ENCODE assay signal across 8 cellular contexts in the genomic region with DNA sequence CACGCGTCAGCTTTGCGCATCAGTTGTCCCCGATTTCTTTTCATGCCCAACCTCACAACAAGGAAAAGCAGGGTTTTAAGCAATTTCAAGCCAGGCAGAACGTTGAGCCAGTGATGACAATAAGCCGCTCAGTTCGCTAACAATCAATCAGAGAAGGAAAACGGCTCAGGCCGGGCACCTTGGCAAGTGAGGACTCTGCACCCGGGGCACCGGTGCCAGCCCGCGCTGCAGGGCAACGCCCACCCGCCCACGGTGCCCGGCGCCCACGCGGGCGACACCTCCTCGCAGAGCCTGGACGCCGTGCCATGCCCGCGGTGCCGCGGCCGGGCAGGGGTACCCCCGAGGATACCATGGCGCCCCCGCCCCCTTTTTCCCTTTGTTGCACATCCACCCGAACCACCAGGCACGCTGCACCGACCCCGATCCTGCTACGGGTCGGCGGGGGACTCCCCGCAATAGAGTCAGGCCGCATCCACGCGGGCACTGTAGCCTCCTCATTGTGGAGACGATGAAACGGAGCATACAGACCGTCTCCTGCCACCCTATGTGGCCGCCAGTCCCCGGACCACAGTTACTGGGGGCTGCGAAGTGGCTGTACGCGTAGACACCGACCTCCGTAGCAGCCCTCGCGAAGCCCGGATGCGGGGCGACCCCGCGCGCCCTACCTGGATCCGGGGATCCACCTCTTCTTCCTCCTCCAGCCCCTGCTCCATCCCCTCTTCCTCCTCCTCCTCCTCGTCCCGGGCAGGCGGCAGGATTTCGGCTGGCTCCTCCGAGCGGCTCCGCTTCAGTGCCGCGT. TPM values are rescaled to one million over a fixed set of nuclear protein-coding genes. Genes with fewer than 3 reads are reported as not detected.
DNase-seq lines count a peak whose midpoint lies in the region; ATAC-seq and TF ChIP-seq lines count a peak whose summit lies in the region.

No MANE protein-coding gene starts in this region.

- peaks cover 38% of the 10 kb centered on the region for H3K36me3 Mint-ChIP-seq in activated CD4-positive, alpha-beta memory T cell treated with anti-CD3 and anti-CD28 coated beads, Interleukin-2, amount 10 ng/mL, durations not matched to agents 7 days and 5 days (ENCODE audit: low read depth)
- peaks cover 20% of the 10 kb centered on the region for H3K36me3 Mint-ChIP-seq in endodermal cell (ENCODE audit: low read depth)

- H3K4me3 ChIP-seq in BJ (ENCODE audit: low read depth, low read length) (peak overlapping the region; percentile 83), IMR-90 (ENCODE audit: insufficient read depth, low read depth, low read length) (peak overlapping the region; percentile 86), endodermal cell (ENCODE audit: low read length) (peak overlapping the region; percentile 96), mucosa of stomach (ENCODE audit: low read length) (peak overlapping the region; percentile 23), subcutaneous abdominal adipose tissue (ENCODE audit: low read depth in 1 of 5, low read length in 5 of 5) (peak overlapping the region; percentile 82 to 99 (median 97))

- peak; percentile 65 for ATAC-seq in IMR-90 (ENCODE audit: low read depth)

- peak overlapping the region; percentile 32 for H2BK5ac ChIP-seq in IMR-90 (ENCODE audit: low read depth, low read length, poor library complexity, severe bottlenecking)

- H3K36me3 ChIP-seq in BJ (ENCODE audit: control insufficient read depth, insufficient read depth, low read length), result no peaks in the 10 kb centered on the region
- no peaks in the 10 kb centered on the region for H3K36me3 ChIP-seq in IMR-90 (ENCODE audit: control insufficient read depth, insufficient read depth, low read length)
- H3K36me3 ChIP-seq in endodermal cell (ENCODE audit: control insufficient read depth, insufficient read depth, low read length), result peaks cover 26% of the 10 kb centered on the region
- H3K36me3 ChIP-seq in mucosa of stomach (ENCODE audit: control insufficient read depth, insufficient read depth, low read length), result no peaks in the 10 kb centered on the region
- peaks cover 2 to 17% (median 8%) of the 10 kb centered on the region in 5 donors for H3K36me3 ChIP-seq in subcutaneous abdominal adipose tissue (ENCODE audit: control insufficient read depth in 5 of 5, insufficient read depth in 5 of 5, low read length in 5 of 5)

- peak overlapping the region; percentile 87 for H3K4me2 ChIP-seq in IMR-90 (ENCODE audit: low read depth, low read length)

- H4K20me1 ChIP-seq in IMR-90 (ENCODE audit: insufficient read depth, low read length), result no peaks in the 10 kb centered on the region

- H3K27me3 ChIP-seq in BJ (ENCODE audit: control insufficient read depth, insufficient read depth, low read length) (no peaks in the 10 kb centered on the region), IMR-90 (ENCODE audit: control insufficient read depth, insufficient read depth, low read length) (no peaks in the 10 kb centered on the region), endodermal cell (ENCODE audit: control insufficient read depth, insufficient read depth, low read length, poor library complexity, severe bottlenecking) (no peaks in the 10 kb centered on the region), mucosa of stomach (ENCODE audit: control insufficient read depth, insufficient read depth, low read length) (no peaks in the 10 kb centered on the region), subcutaneous abdominal adipose tissue (ENCODE audit: control insufficient read depth in 5 of 5, insufficient read depth in 4 of 5, low read length in 5 of 5) (no peaks in the 10 kb centered on the region)

- H3K27ac ChIP-seq in IMR-90 (ENCODE audit: insufficient read depth, low read length), result peak overlapping the region; percentile 6; the same call in 1 of the 2 replicates
- no peak overlapping the region for H3K27ac ChIP-seq in endodermal cell (ENCODE audit: low read depth, low read length)
- H3K27ac ChIP-seq in subcutaneous abdominal adipose tissue (ENCODE audit: low read depth, low read length), result peak overlapping the region; percentile 88

- H3K56ac ChIP-seq in IMR-90 (ENCODE audit: extremely low read depth, insufficient read depth, low read length), result no peak overlapping the region

- peak overlapping the region; percentile 85 for H3K4me3 Mint-ChIP-seq in activated CD4-positive, alpha-beta memory T cell treated with anti-CD3 and anti-CD28 coated beads, Interleukin-2, amount 10 ng/mL, durations not matched to agents 7 days and 5 days
- H3K4me3 Mint-ChIP-seq in endodermal cell, result peak overlapping the region; percentile 83

- no peak overlapping the region for H4K91ac ChIP-seq in IMR-90 (ENCODE audit: insufficient read depth, low read depth, low read length)

- H2BK15ac ChIP-seq in IMR-90 (ENCODE audit: low read depth, low read length), result no peak overlapping the region

- no peaks in the 10 kb centered on the region for H3K27me3 Mint-ChIP-seq in activated CD4-positive, alpha-beta memory T cell treated with anti-CD3 and anti-CD28 coated beads, Interleukin-2, amount 10 ng/mL, durations not matched to agents 7 days and 5 days
- peaks cover 24% of the 10 kb centered on the region for H3K27me3 Mint-ChIP-seq in endodermal cell (ENCODE audit: insufficient read depth)

- 1% methylated on average over 47 of the region's 71 CpGs; no CpG with 5 or more reads in 1 of the 2 experiments for WGBS in IMR-90 (ENCODE audit: extremely low coverage in 2 of 2, insufficient read length in 1 of 2), 2 experiments
- WGBS in endodermal cell (ENCODE audit: insufficient coverage in 1 of 2, insufficient read length in 1 of 2), 2 experiments, result 0 to 1% methylated on average over 14 to 71 of the region's 71 CpGs

- no peak for TF ChIP-seq POLR2A in IMR-90 (IDR thresholded peaks at IDR 0.05; ENCODE audit: low read depth, low read length)

- H3K4me1 Mint-ChIP-seq in activated CD4-positive, alpha-beta memory T cell treated with anti-CD3 and anti-CD28 coated beads, Interleukin-2, amount 10 ng/mL, durations not matched to agents 7 days and 5 days, result peaks cover 63% of the 10 kb centered on the region
- H3K4me1 Mint-ChIP-seq in endodermal cell, result peaks cover 31% of the 10 kb centered on the region

- no peak for TF ChIP-seq RAD21 in IMR-90 (IDR thresholded peaks at IDR 0.05; ENCODE audit: low read length)

- in situ Hi-C loops in IMR-90 (cut with MboI; ENCODE audit: low sequenced_read_pairs), result loop anchor here (5.0 kb wide), 1 partner anchor 65 kb away; no protein-coding TSS in a partner anchor

- intact Hi-C loops in IMR-90 (cut with micrococcal nuclease), result loop anchor here (1.0 to 5.0 kb wide), 3 partner anchors 47 to 125 kb away; partner anchors contain the start of gene CAPN7

- H3K9ac ChIP-seq in IMR-90 (ENCODE audit: low read depth, low read length) (peak overlapping the region; percentile 51), endodermal cell (ENCODE audit: extremely low read depth, low read length, poor library complexity, severe bottlenecking) (peak overlapping the region; percentile 72), mucosa of stomach (ENCODE audit: low read length) (peak overlapping the region; percentile 73), subcutaneous abdominal adipose tissue (ENCODE audit: low read length in 5 of 5) (peak overlapping the region; percentile 81 to 96 (median 88))

- TF ChIP-seq CTCF in BJ (IDR thresholded peaks at IDR 0.05; ENCODE audit: insufficient read depth, low read depth, low read length) (no peak), GM20000 (IDR thresholded peaks at IDR 0.05; ENCODE audit: extremely low read depth, missing control alignments) (no peak), IMR-90 (conservative IDR thresholded peaks at IDR 0.05; ENCODE audit: low read depth, low read length) (no peak), endodermal cell (conservative IDR thresholded peaks at IDR 0.05) (no peak)

- H3K9me3 ChIP-seq in IMR-90 (ENCODE audit: control insufficient read depth, insufficient read depth, low read length) (no peaks in the 10 kb centered on the region), endodermal cell (ENCODE audit: control insufficient read depth, low read length) (no peaks in the 10 kb centered on the region), mucosa of stomach (ENCODE audit: control insufficient read depth, low read length) (no peaks in the 10 kb centered on the region), subcutaneous abdominal adipose tissue (ENCODE audit: control insufficient read depth in 5 of 5, low read length in 5 of 5) (no peaks in the 10 kb centered on the region)

- H3K23ac ChIP-seq in IMR-90 (ENCODE audit: low read depth, low read length), result peak overlapping the region; percentile 56

- H3K9me1 ChIP-seq in IMR-90 (ENCODE audit: insufficient read depth, low read length), result peaks cover 7% of the 10 kb centered on the region; the same call in 1 of the 2 replicates

- no peaks in the 10 kb centered on the region for H3K9me3 Mint-ChIP-seq in activated CD4-positive, alpha-beta memory T cell treated with anti-CD3 and anti-CD28 coated beads, Interleukin-2, amount 10 ng/mL, durations not matched to agents 7 days and 5 days
- no peaks in the 10 kb centered on the region for H3K9me3 Mint-ChIP-seq in endodermal cell

- POLR2A ChIA-PET in BJ (lab: Charles Lee) (interaction anchor here (1.0 kb wide), 1 partner anchor 21 kb away, joined by 3 read pairs; no protein-coding TSS in a partner anchor), IMR-90 (lab: Charles Lee; ENCODE audit: unreplicated experiment) (no interaction called here)
- POLR2A ChIA-PET in activated CD4-positive, alpha-beta memory T cell treated with anti-CD3 and anti-CD28 coated beads, Interleukin-2, amount 10 ng/mL, durations not matched to agents 7 days and 5 days (lab: Charles Lee), result interaction anchor here (0.6 to 6.0 kb wide), 19 partner anchors 11 to 225 kb away, joined by 3 to 33 read pairs (median 5); partner anchors contain the start of gene CAPN7

- H3K14ac ChIP-seq in IMR-90 (replicated peaks; ENCODE audit: low read depth, low read length), result no peak overlapping the region

- H2AK5ac ChIP-seq in IMR-90 (ENCODE audit: low read depth, low read length), result no peak overlapping the region

- dilution Hi-C loops in IMR-90 (cut with HindIII; ENCODE audit: low sequenced_read_pairs, unreplicated experiment), result no loop called here

- CTCF ChIA-PET in BJ (lab: Yijun Ruan, JAX), result interaction anchor here (0.8 to 7.7 kb wide), 12 partner anchors 11 to 63 kb away, joined by 3 to 77 read pairs (median 5); no protein-coding TSS in a partner anchor
- CTCF ChIA-PET in IMR-90 (lab: Yijun Ruan, JAX), result interaction anchor here (1.1 to 1.6 kb wide), 3 partner anchors 44 to 64 kb away, joined by 3 to 12 read pairs (median 5); no protein-coding TSS in a partner anchor
- CTCF ChIA-PET in activated CD4-positive, alpha-beta memory T cell treated with anti-CD3 and anti-CD28 coated beads, Interleukin-2, amount 10 ng/mL, durations not matched to agents 7 days and 5 days (lab: Charles Lee), result interaction anchor here (0.7 to 11.2 kb wide), 36 partner anchors 8 to 161 kb away, joined by 3 to 209 read pairs (median 6); partner anchors contain the start of gene CAPN7

- peak overlapping the region in 1 of 2 experiments; percentile 51; a peak in 1 of 4 replicates for H4K8ac ChIP-seq in IMR-90 (ENCODE audit: low read depth in 2 of 2, low read length in 2 of 2)

- H2AFZ ChIP-seq in IMR-90 (replicated peaks; ENCODE audit: low read length, poor library complexity), result peak overlapping the region; percentile 98

- H3K4me1 ChIP-seq in IMR-90 (ENCODE audit: control insufficient read depth, insufficient read depth, low read length), result peaks cover 11% of the 10 kb centered on the region
- H3K4me1 ChIP-seq in endodermal cell (ENCODE audit: control insufficient read depth, insufficient read depth, low read length), result peaks cover 9% of the 10 kb centered on the region
- H3K4me1 ChIP-seq in mucosa of stomach (ENCODE audit: control insufficient read depth, insufficient read depth, low read length), result peaks cover 11% of the 10 kb centered on the region
- H3K4me1 ChIP-seq in subcutaneous abdominal adipose tissue (ENCODE audit: control insufficient read depth in 5 of 5, insufficient read depth in 5 of 5, low read length in 5 of 5), result peaks cover 25 to 60% (median 54%) of the 10 kb centered on the region in 5 donors

- peak overlapping the region; percentile 64 for H3K27ac Mint-ChIP-seq in activated CD4-positive, alpha-beta memory T cell treated with anti-CD3 and anti-CD28 coated beads, Interleukin-2, amount 10 ng/mL, durations not matched to agents 7 days and 5 days
- no peak overlapping the region for H3K27ac Mint-ChIP-seq in endodermal cell

- no peak overlapping the region for H4K5ac ChIP-seq in IMR-90 (ENCODE audit: low read depth, low read length)

- no TSS peak for BruUV-seq in IMR-90 (replicated peaks; lab: Mats Ljungman, UMichigan)

- H2AK9ac ChIP-seq in IMR-90 (replicated peaks; ENCODE audit: low read depth, low read length, poor library complexity), result peak overlapping the region; percentile 92

- no peak overlapping the region for H2BK120ac ChIP-seq in IMR-90 (ENCODE audit: low read depth, low read length)

- no peak overlapping the region; the same call in 1 of the 2 replicates for H3K18ac ChIP-seq in IMR-90 (ENCODE audit: low read depth, low read length)

- H2BK20ac ChIP-seq in IMR-90 (ENCODE audit: low read depth, low read length), result no peak overlapping the region

- H3K79me1 ChIP-seq in IMR-90 (ENCODE audit: low read depth in 1 of 2, low read length in 2 of 2), result peaks cover 3 to 4% of the 10 kb centered on the region in 2 experiments; a peak in 1 of 4 replicates

- peak overlapping the region; percentile 36; the same call in 1 of the 2 replicates for H3K4ac ChIP-seq in IMR-90 (ENCODE audit: low read depth, low read length)

- DNase-seq in BJ (ENCODE audit: low read depth) (no peak), GM20000 (ENCODE audit: low spot score) (peak; percentile 63), IMR-90 (peak; percentile 27), endodermal cell (no peak), DMS79 (lab: John Stamatoyannopoulos, UW) (no peak)
- peak; percentile 41 for DNase-seq in activated CD4-positive, alpha-beta memory T cell treated with anti-CD3 and anti-CD28 coated beads, Interleukin-2, amount 10 ng/mL, durations not matched to agents 7 days and 5 days

RNA-seq across cellular contexts. Expression of gene SH3BP5, which starts 0.6 kb away (rescaled TPM):
- polyA plus RNA-seq in BJ (2011; rRNA removed) (23.5 and 30.9 TPM in 2 replicates), IMR-90 (2012; rRNA removed) (22.3 and 23.5 TPM in 2 replicates)
- polyA minus RNA-seq in BJ (2011; rRNA and poly(A)+ RNA removed), result 8.5 and 12.6 TPM in 2 replicates
- total RNA-seq in IMR-90 (2012; rRNA removed) (14.0 and 14.2 TPM in 2 replicates), endodermal cell (10 to 100 TPM; 25.8 to 30.3 TPM)
- 20.8 and 23.4 TPM in 2 replicates for polyA plus RNA-seq in IMR-90 (2012; cell fraction: cytosol; rRNA removed)
- polyA plus RNA-seq in IMR-90 (2012; cell fraction: nucleus; rRNA removed; ENCODE audit: low replicate concordance), result 18.9 and 31.2 TPM in 2 replicates
- total RNA-seq in activated CD4-positive, alpha-beta memory T cell treated with anti-CD3 and anti-CD28 coated beads, Interleukin-2, amount 10 ng/mL, durations not matched to agents 7 days and 5 days, result 10 to 100 TPM; 39.0 to 40.9 TPM
- polyA plus RNA-seq in endodermal cell (2013, experiment 1 of 2), result 12.5 TPM
- 14.0 TPM for polyA plus RNA-seq in endodermal cell (2013, experiment 2 of 2)

Comparison
In these comparisons a context has a peak if more than half of its experiments do, and no peak if none do; other contexts are left out.
1. DNase-seq: peak in GM20000 (single experiment), IMR-90 (single experiment) and activated CD4-positive, alpha-beta memory T cell treated with anti-CD3 and anti-CD28 coated beads, Interleukin-2, amount 10 ng/mL, durations not matched to agents 7 days and 5 days (single experiment); none in BJ (single experiment), endodermal cell (single experiment) and DMS79 (single experiment).
2. H3K4me3 ChIP-seq: peak in every context shown above with its lines; median percentile 97 in subcutaneous abdominal adipose tissue; 96 in endodermal cell; 86 in IMR-90; 83 in BJ; 23 in mucosa of stomach.
3. Peak in every context shown above with its lines, with median percentiles within 50 percentile points of each other: H3K9ac ChIP-seq.